9 cellular contexts compared by ENCODE assay signal in the genomic region with DNA sequence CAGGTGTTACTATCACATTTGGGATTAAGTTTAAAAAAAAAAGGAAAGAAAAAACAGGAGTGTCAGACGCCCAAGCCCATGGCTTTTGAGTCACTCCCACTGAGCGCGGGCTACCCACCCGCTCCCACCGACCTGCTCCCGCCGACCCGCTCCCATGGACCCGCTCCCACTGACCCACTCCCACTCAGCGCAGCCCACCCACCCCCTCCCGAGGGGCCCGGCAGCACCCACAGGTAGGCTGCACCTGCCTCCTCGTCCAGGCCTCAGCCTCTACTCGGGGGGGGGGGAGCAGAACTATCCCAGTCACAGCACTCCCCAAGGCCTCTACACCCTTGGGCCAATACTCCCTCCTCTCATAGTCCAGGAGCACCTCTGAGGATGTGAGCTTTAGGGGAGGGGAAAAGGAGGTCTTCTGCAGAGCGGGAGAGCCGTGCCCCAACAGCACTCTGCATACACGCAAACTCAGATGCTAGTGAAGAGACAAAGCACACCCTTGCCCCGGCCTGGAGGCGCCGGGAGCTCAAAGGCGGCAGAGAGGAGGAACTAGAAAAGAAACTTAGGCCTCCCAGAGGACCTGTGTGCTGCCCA. TPM values are rescaled to one million over a fixed set of nuclear protein-coding genes. Genes with fewer than 3 reads are reported as not detected.
DNase-seq lines count a peak whose midpoint lies in the region; ATAC-seq and TF ChIP-seq lines count a peak whose summit lies in the region.
"Had no signal": no experiment of that assay in that cellular context is flagged by ENCODE, and none has a peak within 500 bp of the region (broad histone marks: within the 10 kb centered on the region; RNA-seq: fewer than 3 reads in every experiment).

No MANE protein-coding gene starts in this region.

- no peak overlapping the region for H2AFZ ChIP-seq in PC-3 (ENCODE audit: low read length)

- ATAC-seq in PC-3 (no peak), psoas muscle (no peak), HG03520 (IDR thresholded peaks at IDR 0.05; ENCODE audit: unreplicated experiment) (no peak)

- H3K4me1 ChIP-seq in PC-3 (ENCODE audit: insufficient read depth, low read length): peaks cover 20% of the 10 kb centered on the region
- H3K4me1 ChIP-seq in psoas muscle: peaks cover 61% of the 10 kb centered on the region

- H3K9me2 ChIP-seq in PC-3 (replicated peaks; ENCODE audit: low read length): no peaks in the 10 kb centered on the region

- peak overlapping the region; percentile 69 for H3K4me3 ChIP-seq in GM06990 (replicated peaks; ENCODE audit: low read depth, low read length)
- H3K4me3 ChIP-seq in PC-3 (ENCODE audit: low read length): peak overlapping the region; percentile 97
- H3K4me3 ChIP-seq in epithelial cell of esophagus (ENCODE audit: low read length): peak overlapping the region; percentile 90
- peak overlapping the region; percentile 82 for H3K4me3 ChIP-seq in psoas muscle

- no peaks in the 10 kb centered on the region for H3K27me3 ChIP-seq in GM06990 (replicated peaks; ENCODE audit: control insufficient read depth, insufficient read depth, low read length)
- no peaks in the 10 kb centered on the region for H3K27me3 ChIP-seq in PC-3 (ENCODE audit: low read length)
- no peaks in the 10 kb centered on the region for H3K27me3 ChIP-seq in psoas muscle (ENCODE audit: insufficient read depth in 3 of 3, low read length in 2 of 3)

- WGBS in psoas muscle, 3 donors: 49 to 65% (median 54%) methylated on average over 20 to 21 of the region's 21 CpGs

- BruUV-seq in PC-3 (replicated peaks; lab: Mats Ljungman, UMichigan): no TSS peak

- no peaks in the 10 kb centered on the region for H3F3A ChIP-seq in PC-3 (ENCODE audit: low read length, unreplicated experiment)

- TF ChIP-seq CTCF in GM06990 (IDR thresholded peaks at IDR 0.05; ENCODE audit: insufficient read depth, low read length, poor library complexity, severe bottlenecking) (no peak), PC-3 (conservative IDR thresholded peaks at IDR 0.05; ENCODE audit: low read depth, low read length) (no peak), epithelial cell of esophagus (IDR thresholded peaks at IDR 0.05; ENCODE audit: insufficient read depth, low read depth, low read length, missing control alignments) (no peak), psoas muscle (IDR thresholded peaks at IDR 0.05) (no peak)

- H3K4me2 ChIP-seq in PC-3 (ENCODE audit: low read length): peak overlapping the region; percentile 96

- peaks cover 59% of the 10 kb centered on the region for H4K20me1 ChIP-seq in PC-3 (ENCODE audit: low read length)

- DNase-seq in GM06990 (ENCODE audit: extremely low read depth, insufficient read length) (no peak), PC-3 (no peak), epithelial cell of esophagus (ENCODE audit: low read depth) (no peak), psoas muscle (peak in 1 of 2 donors; percentile 60), putamen (ENCODE audit: low spot score) (no peak), OCI-M1 (lab: John Stamatoyannopoulos, UW) (no peak), KBM-7 (no peak)
- DNase-seq: stimulated activated CD4-positive, alpha-beta T cell treated with anti-CD3 and anti-CD28 coated beads, Interleukin-4, amount 100 ng/mL, for 24 hours had no signal

- H3K9me3 ChIP-seq in PC-3 (ENCODE audit: low read length): no peaks in the 10 kb centered on the region
- no peaks in the 10 kb centered on the region for H3K9me3 ChIP-seq in psoas muscle

- POLR2A ChIA-PET in PC-3 (lab: Charles Lee; ENCODE audit: unreplicated experiment): no interaction called here

- intact Hi-C loops in PC-3 (cut with micrococcal nuclease): no loop called here
- intact Hi-C loops in psoas muscle (cut with DNase I): loop anchor here (5.0 to 10.0 kb wide), 3 partner anchors 194 to 291 kb away; a partner anchor contains a TSS

- H3K27ac ChIP-seq in PC-3 (ENCODE audit: low read length) (no peak overlapping the region), psoas muscle (peak overlapping the region; percentile 91)

- CTCF ChIA-PET in PC-3 (lab: Charles Lee): no interaction called here

- H3K36me3 ChIP-seq in GM06990 (ENCODE audit: control insufficient read depth, insufficient read depth, low read length) (peaks cover 13% of the 10 kb centered on the region), PC-3 (ENCODE audit: low read depth, low read length) (no peaks in the 10 kb centered on the region), psoas muscle (ENCODE audit: insufficient read depth in 1 of 2, low read depth in 1 of 2) (peaks cover 0 to 7% of the 10 kb centered on the region in 2 donors)

- in situ Hi-C loops in KBM-7 (cut with MboI; ENCODE audit: low pct_unique_long_range_greater_than_20kb, low sequenced_read_pairs): no loop called here

- peaks cover 78% of the 10 kb centered on the region for H3K79me2 ChIP-seq in PC-3 (ENCODE audit: low read length)

- no peak overlapping the region; the same call in 1 of the 2 replicates for H3K9ac ChIP-seq in PC-3 (ENCODE audit: low read length)

RNA-seq across cellular contexts. Expression of a gene that starts 2.9 kb away (rescaled TPM):
- total RNA-seq in PC-3 (2014; rRNA removed) (108 and 148 TPM in 2 replicates), psoas muscle (100 to 1,000 TPM; 105 to 218 (median 132) TPM)
- 100 to 1,000 TPM in 2 of 3 donors, 10 to 100 TPM in 1; 92.2 to 130 (median 117) TPM for polyA plus RNA-seq in psoas muscle

RNA-seq across cellular contexts. Expression of a gene that starts 40.8 kb away (rescaled TPM):
- total RNA-seq in PC-3 (2014; rRNA removed) (not detected in 2 replicates), psoas muscle (under 1 TPM in 1 of 4 donors, not detected in 3; 0.23 TPM)
- under 1 TPM; 0.01 to 0.09 (median 0.04) TPM for polyA plus RNA-seq in psoas muscle
